ENCODE assay signal across 9 cellular contexts in genomic region chr1:169091480-169091941, GRCh38. TPM values are rescaled to one million over a fixed set of nuclear protein-coding genes. Genes with fewer than 3 reads are reported as not detected.
DNase-seq lines count a peak whose midpoint lies in the region; ATAC-seq and TF ChIP-seq lines count a peak whose summit lies in the region.
"Had no signal": no experiment of that assay in that cellular context is flagged by ENCODE, and none has a peak within 500 bp of the region (broad histone marks: within the 10 kb centered on the region; RNA-seq: fewer than 3 reads in every experiment).

No MANE protein-coding gene starts in this region.

- POLR2A ChIA-PET in CD4-positive, alpha-beta T cell (lab: Charles Lee), result no interaction called here

- ATAC-seq in GM19324 (IDR thresholded peaks at IDR 0.05; ENCODE audit: low FRiP score, unreplicated experiment), result peak; percentile 79
- peak; percentile 76 for ATAC-seq in HG02852 (IDR thresholded peaks at IDR 0.05; ENCODE audit: unreplicated experiment)
- ATAC-seq in gastrocnemius medialis, result peak; percentile 84 to 92
- ATAC-seq in CD4-positive, alpha-beta T cell (ENCODE audit: poor library complexity), result no peak
- ATAC-seq in stimulated activated effector memory CD8-positive, alpha-beta T cell treated with anti-CD3 and anti-CD28 coated beads, Interleukin-12 subunit alpha, Interleukin-12 subunit beta, amount 100 ng/mL, for 72 hours, result no peak

- H3K4me3 ChIP-seq in gastrocnemius medialis, result no peak overlapping the region
- H3K4me3 ChIP-seq: stomach had no signal

- peak overlapping the region in 2 of 4 donors; percentile 7 to 28 for H3K27ac ChIP-seq in gastrocnemius medialis
- H3K27ac ChIP-seq in CD4-positive, alpha-beta T cell (ENCODE audit: low read depth, low read length), result no peak overlapping the region
- H3K27ac ChIP-seq: stomach had no signal

- no peak for TF ChIP-seq POLR2A in gastrocnemius medialis (IDR thresholded peaks at IDR 0.05)

- H3K36me3 ChIP-seq in gastrocnemius medialis, result no peaks in the 10 kb centered on the region
- H3K36me3 ChIP-seq: stomach had no signal

- CTCF ChIA-PET in CD4-positive, alpha-beta T cell (lab: Charles Lee), result no interaction called here

- DNase-seq in RKO (ENCODE audit: low spot score) (peak; percentile 14), gastrocnemius medialis (peak in 1 of 2 donors; percentile 65), activated gamma-delta T cell treated with Interleukin-2 at 50 U/mL for 16 hours (no peak)
- no peak for DNase-seq in CD4-positive, alpha-beta T cell
- no peak for DNase-seq in stimulated activated effector memory CD8-positive, alpha-beta T cell treated with anti-CD3 and anti-CD28 coated beads, Interleukin-12 subunit alpha, Interleukin-12 subunit beta, amount 100 ng/mL, for 72 hours (ENCODE audit: low spot score in 2 of 2)
- DNase-seq: activated naive CD8-positive, alpha-beta T cell treated with anti-CD3 and anti-CD28 coated beads, Interleukin-2, amount 10 ng/mL, durations not matched to agents 7 days and 5 days; stomach had no signal

- H3K4me3 Mint-ChIP-seq in CD4-positive, alpha-beta T cell, result no peak overlapping the region
- no peak overlapping the region for H3K4me3 Mint-ChIP-seq in stimulated activated effector memory CD8-positive, alpha-beta T cell treated with anti-CD3 and anti-CD28 coated beads, Interleukin-12 subunit alpha, Interleukin-12 subunit beta, amount 100 ng/mL, for 72 hours
- H3K4me3 Mint-ChIP-seq: activated naive CD8-positive, alpha-beta T cell treated with anti-CD3 and anti-CD28 coated beads, Interleukin-2, amount 10 ng/mL, durations not matched to agents 7 days and 5 days had no signal

- peaks cover 0 to 4% of the 10 kb centered on the region in 2 donors for H3K4me1 ChIP-seq in gastrocnemius medialis

- no peak overlapping the region for H3K27ac Mint-ChIP-seq in CD4-positive, alpha-beta T cell
- H3K27ac Mint-ChIP-seq in stimulated activated effector memory CD8-positive, alpha-beta T cell treated with anti-CD3 and anti-CD28 coated beads, Interleukin-12 subunit alpha, Interleukin-12 subunit beta, amount 100 ng/mL, for 72 hours, result no peak overlapping the region
- H3K27ac Mint-ChIP-seq: activated naive CD8-positive, alpha-beta T cell treated with anti-CD3 and anti-CD28 coated beads, Interleukin-2, amount 10 ng/mL, durations not matched to agents 7 days and 5 days had no signal

- in situ Hi-C loops in gastrocnemius medialis (cut with MboI; ENCODE audit: low sequenced_read_pairs in 4 of 4), result no loop called here

- H3K27me3 Mint-ChIP-seq in CD4-positive, alpha-beta T cell, result no peaks in the 10 kb centered on the region
- H3K27me3 Mint-ChIP-seq: activated naive CD8-positive, alpha-beta T cell treated with anti-CD3 and anti-CD28 coated beads, Interleukin-2, amount 10 ng/mL, durations not matched to agents 7 days and 5 days had no signal

- no peak for TF ChIP-seq CTCF in gastrocnemius medialis (IDR thresholded peaks at IDR 0.05 in 4 of 5, conservative IDR thresholded peaks at IDR 0.05 in 1 of 5)
- no peak for TF ChIP-seq CTCF in CD4-positive, alpha-beta T cell (IDR thresholded peaks at IDR 0.05)

- no peaks in the 10 kb centered on the region for H3K9me3 Mint-ChIP-seq in CD4-positive, alpha-beta T cell
- no peaks in the 10 kb centered on the region for H3K9me3 Mint-ChIP-seq in stimulated activated effector memory CD8-positive, alpha-beta T cell treated with anti-CD3 and anti-CD28 coated beads, Interleukin-12 subunit alpha, Interleukin-12 subunit beta, amount 100 ng/mL, for 72 hours

- intact Hi-C loops in gastrocnemius medialis (cut with DNase I; ENCODE audit: low total_unique reads), result loop anchor here (5.0 kb wide), 1 partner anchor 199 kb away; no protein-coding TSS in a partner anchor
- intact Hi-C loops in CD4-positive, alpha-beta T cell (cut with DNase I, micrococcal nuclease), result no loop called here

- no peaks in the 10 kb centered on the region for H3K36me3 Mint-ChIP-seq in CD4-positive, alpha-beta T cell (ENCODE audit: low read depth)
- H3K36me3 Mint-ChIP-seq in stimulated activated effector memory CD8-positive, alpha-beta T cell treated with anti-CD3 and anti-CD28 coated beads, Interleukin-12 subunit alpha, Interleukin-12 subunit beta, amount 100 ng/mL, for 72 hours, result peaks cover 9% of the 10 kb centered on the region
- H3K36me3 Mint-ChIP-seq: activated naive CD8-positive, alpha-beta T cell treated with anti-CD3 and anti-CD28 coated beads, Interleukin-2, amount 10 ng/mL, durations not matched to agents 7 days and 5 days had no signal

- H3K9me3 ChIP-seq in gastrocnemius medialis, result no peaks in the 10 kb centered on the region
- no peaks in the 10 kb centered on the region for H3K9me3 ChIP-seq in CD4-positive, alpha-beta T cell (ENCODE audit: control insufficient read depth, low read length)
- H3K9me3 ChIP-seq: stomach had no signal

- peaks cover 10% of the 10 kb centered on the region for H3K4me1 Mint-ChIP-seq in CD4-positive, alpha-beta T cell (ENCODE audit: low read depth)
- peaks cover 18% of the 10 kb centered on the region for H3K4me1 Mint-ChIP-seq in stimulated activated effector memory CD8-positive, alpha-beta T cell treated with anti-CD3 and anti-CD28 coated beads, Interleukin-12 subunit alpha, Interleukin-12 subunit beta, amount 100 ng/mL, for 72 hours

- no peaks in the 10 kb centered on the region for H3K27me3 ChIP-seq in gastrocnemius medialis
- H3K27me3 ChIP-seq in CD4-positive, alpha-beta T cell (ENCODE audit: control insufficient read depth, insufficient read depth, low read length), result no peaks in the 10 kb centered on the region
- H3K27me3 ChIP-seq: stomach had no signal

RNA-seq across cellular contexts. Expression of gene ATP1B1, which starts 15.0 kb away (rescaled TPM):
- total RNA-seq in gastrocnemius medialis, result 100 to 1,000 TPM; 111 to 377 (median 324) TPM
- total RNA-seq in CD4-positive, alpha-beta T cell, result 1 to 10 TPM; 3.5 to 4.5 TPM

Comparison
In these comparisons a context has a peak if more than half of its experiments do, and no peak if none do; other contexts are left out.
1. ATAC-seq: peak in GM19324 (single experiment), HG02852 (single experiment) and gastrocnemius medialis (2 of 2); none in CD4-positive, alpha-beta T cell (single experiment) and stimulated activated effector memory CD8-positive, alpha-beta T cell treated with anti-CD3 and anti-CD28 coated beads, Interleukin-12 subunit alpha, Interleukin-12 subunit beta, amount 100 ng/mL, for 72 hours (single experiment).
2. RNA of gene ATP1B1, which starts 15.0 kb away (total RNA-seq): 111 to 377 TPM in gastrocnemius medialis; 3.5 to 4.5 TPM in CD4-positive, alpha-beta T cell; every median in the first group is over 10 times any median in the second.